ENCODE assay signal across 10 cellular contexts in genomic region chr20:45041464-45042337, GRCh38. TPM values are rescaled to one million over a fixed set of nuclear protein-coding genes. Genes with fewer than 3 reads are reported as not detected.
DNase-seq lines count a peak whose midpoint lies in the region; ATAC-seq lines count a peak whose summit lies in the region.
"Had no signal": no experiment of that assay in that cellular context is flagged by ENCODE, and none has a peak within 500 bp of the region (broad histone marks: within the 10 kb centered on the region; RNA-seq: fewer than 3 reads in every experiment).

No MANE protein-coding gene starts in this region.

- no peak overlapping the region for H2AK5ac ChIP-seq in mesenchymal stem cell (ENCODE audit: low read length, severe bottlenecking)

- H3K4me1 ChIP-seq in mesenchymal stem cell (ENCODE audit: control insufficient read depth, insufficient read depth, low read depth, low read length) = peaks cover 3% of the 10 kb centered on the region

- H3K23ac ChIP-seq in mesenchymal stem cell (ENCODE audit: low read length in 2 of 2) = no peak overlapping the region

- H3K4me3 ChIP-seq in MG63 (no peak overlapping the region), mesenchymal stem cell (ENCODE audit: insufficient read depth in 1 of 2, low read depth in 1 of 2, low read length in 2 of 2) (no peak overlapping the region)

- H3K9me3 ChIP-seq in MG63 = peaks cover 4% of the 10 kb centered on the region
- no peaks in the 10 kb centered on the region for H3K9me3 ChIP-seq in mesenchymal stem cell (ENCODE audit: control insufficient read depth, low read length)

- no peak overlapping the region for H3K4ac ChIP-seq in mesenchymal stem cell (ENCODE audit: low read depth in 1 of 2, low read length in 2 of 2)

- DNase-seq in EH (ENCODE audit: low read depth) = peak; percentile 58
- peak; percentile 34 for DNase-seq in MG63
- DNase-seq in amniotic stem cell (lab: John Stamatoyannopoulos, UW) = peak; percentile 31
- peak; percentile 60 for DNase-seq in mesenchymal stem cell
- DNase-seq in dedifferentiated amniotic fluid mesenchymal stem cell (ENCODE audit: extremely low spot score) = no peak
- DNase-seq in hippocampal formation (lab: John Stamatoyannopoulos, UW) = no peak
- no peak for DNase-seq in NCI-H1092 treated with DMSO at 0.1 percent for 48 hours (lab: John Stamatoyannopoulos, UW)
- DNase-seq: hypothalamus had no signal

- no peak overlapping the region for H3K18ac ChIP-seq in mesenchymal stem cell (ENCODE audit: low read depth in 1 of 2, low read length in 2 of 2)

- ATAC-seq in GM19455 (IDR thresholded peaks at IDR 0.05; ENCODE audit: unreplicated experiment) = no peak
- ATAC-seq: Right ventricle myocardium inferior had no signal

- H3K14ac ChIP-seq in mesenchymal stem cell (ENCODE audit: low read length in 2 of 2) = no peak overlapping the region

- no peak overlapping the region for H2AFZ ChIP-seq in mesenchymal stem cell (ENCODE audit: low read depth, low read length)

- no peak overlapping the region for H3K4me2 ChIP-seq in mesenchymal stem cell (ENCODE audit: low read length, poor library complexity, severe bottlenecking)

- H4K91ac ChIP-seq in mesenchymal stem cell (ENCODE audit: low read length) = no peak overlapping the region

- H3K9ac ChIP-seq in mesenchymal stem cell (ENCODE audit: low read length) = peak overlapping the region; percentile 22

- H3K27me3 ChIP-seq in MG63 (no peaks in the 10 kb centered on the region), mesenchymal stem cell (ENCODE audit: control insufficient read depth in 1 of 2, insufficient read depth in 1 of 2, low read length in 2 of 2) (no peaks in the 10 kb centered on the region)

- peaks cover 9% of the 10 kb centered on the region for H3K79me1 ChIP-seq in mesenchymal stem cell (replicated peaks; ENCODE audit: low read length, poor library complexity, severe bottlenecking)

- no peak overlapping the region for H2BK120ac ChIP-seq in mesenchymal stem cell (ENCODE audit: low read depth, low read length)

- no peak overlapping the region for H2BK12ac ChIP-seq in mesenchymal stem cell (ENCODE audit: low read length in 2 of 2)

- H4K8ac ChIP-seq in mesenchymal stem cell (ENCODE audit: low read length) = no peak overlapping the region

- H3K36me3 ChIP-seq in MG63 (peaks cover 6% of the 10 kb centered on the region; the same call in 1 of the 2 replicates), mesenchymal stem cell (ENCODE audit: control insufficient read depth in 1 of 2, insufficient read depth in 2 of 2, low read depth in 1 of 2, low read length in 2 of 2) (no peaks in the 10 kb centered on the region)

- H3K27ac ChIP-seq in mesenchymal stem cell (ENCODE audit: low read length, poor library complexity, severe bottlenecking) = no peak overlapping the region

- H2BK15ac ChIP-seq in mesenchymal stem cell (ENCODE audit: low read depth, poor library complexity, severe bottlenecking) = no peak overlapping the region

- 35% methylated on average over 3 of the region's 5 CpGs for WGBS in mesenchymal stem cell

- no peak overlapping the region for H2BK5ac ChIP-seq in mesenchymal stem cell (ENCODE audit: low read depth, low read length, poor library complexity, severe bottlenecking)

RNA-seq across cellular contexts. Expression of gene KCNS1, which starts 59.2 kb away (rescaled TPM):
- total RNA-seq in MG63 (2014; rRNA removed; shearing (Covaris generic); ENCODE audit: low replicate concordance) = 0.05 and 0.30 TPM in 2 replicates
- polyA plus RNA-seq in mesenchymal stem cell (2013, experiment 1 of 2) = 0.03 TPM
- 0.01 TPM for polyA plus RNA-seq in mesenchymal stem cell (2013, experiment 2 of 2)
- total RNA-seq: Right ventricle myocardium inferior had no signal

Comparison
In these comparisons a context has a peak if more than half of its experiments do, and no peak if none do; other contexts are left out.
1. DNase-seq: peak in EH (single experiment), MG63 (single experiment), amniotic stem cell (single experiment) and mesenchymal stem cell (single experiment); none in dedifferentiated amniotic fluid mesenchymal stem cell (single experiment), hippocampal formation (0 of 2) and NCI-H1092 treated with DMSO at 0.1 percent for 48 hours (single experiment).